Comparison of ENCODE assay signal across 9 cellular contexts in genomic region chr1:54490361-54491248, GRCh38. TPM values are rescaled to one million over a fixed set of nuclear protein-coding genes. Genes with fewer than 3 reads are reported as not detected.
DNase-seq lines count a peak whose midpoint lies in the region; ATAC-seq and TF ChIP-seq lines count a peak whose summit lies in the region.
"Had no signal": no experiment of that assay in that cellular context is flagged by ENCODE, and none has a peak within 500 bp of the region (broad histone marks: within the 10 kb centered on the region; RNA-seq: fewer than 3 reads in every experiment).

No MANE protein-coding gene starts in this region.

- POLR2A ChIA-PET in A673 (lab: Charles Lee; ENCODE audit: low non-redundant PET) = no interaction called here

- BruUV-seq in A673 (replicated peaks; lab: Mats Ljungman, UMichigan) = no TSS peak

- intact Hi-C loops in A673 (cut with micrococcal nuclease; ENCODE audit: unreplicated experiment) = loop anchor here (10.0 kb wide), 1 partner anchor 304 kb away; no protein-coding TSS in a partner anchor

- H3K4me2 ChIP-seq in DOHH2 (ENCODE audit: low read length) = peak overlapping the region; percentile 81; the same call in 1 of the 2 replicates
- H3K4me2 ChIP-seq in Karpas-422 (ENCODE audit: low read depth, low read length, poor library complexity, severe bottlenecking) = no peak overlapping the region

- no peaks in the 10 kb centered on the region for H4K20me1 ChIP-seq in DOHH2 (ENCODE audit: control insufficient read depth, insufficient read depth, low read depth, low read length)
- H4K20me1 ChIP-seq in Karpas-422 (ENCODE audit: insufficient read depth, low read depth, low read length) = no peaks in the 10 kb centered on the region

- CTCF ChIA-PET in A673 (lab: Charles Lee) = interaction anchor here (0.7 to 2.8 kb wide), 2 partner anchors 8 to 336 kb away, joined by 4 to 24 read pairs; no protein-coding TSS in a partner anchor

- H3K79me2 ChIP-seq in DOHH2 (ENCODE audit: control insufficient read depth, low read length) (no peaks in the 10 kb centered on the region), Karpas-422 (ENCODE audit: low read length) (no peaks in the 10 kb centered on the region)

- H3K27ac ChIP-seq in A673 (ENCODE audit: low read depth, low read length, poor library complexity, severe bottlenecking) (no peak overlapping the region), DOHH2 (ENCODE audit: low read depth, low read length) (no peak overlapping the region), SK-N-MC (no peak overlapping the region), Karpas-422 (ENCODE audit: low read length) (no peak overlapping the region)

- no peak overlapping the region for H2AFZ ChIP-seq in Karpas-422 (ENCODE audit: low read length)

- no peaks in the 10 kb centered on the region for H3K9me3 ChIP-seq in A673 (ENCODE audit: low read depth, low read length, poor library complexity, severe bottlenecking)
- no peaks in the 10 kb centered on the region for H3K9me3 ChIP-seq in DOHH2 (ENCODE audit: control insufficient read depth, insufficient read depth, low read length)
- no peaks in the 10 kb centered on the region for H3K9me3 ChIP-seq in SK-N-MC (ENCODE audit: low read depth, low read length)
- H3K9me3 ChIP-seq in Karpas-422 (ENCODE audit: low read length) = no peaks in the 10 kb centered on the region

- H3F3A ChIP-seq in DOHH2 (ENCODE audit: control insufficient read depth, insufficient read depth) = peaks cover 14% of the 10 kb centered on the region

- peak; percentile 32 for ATAC-seq in left lobe of liver
- no peak for ATAC-seq in GM19397 (IDR thresholded peaks at IDR 0.05; ENCODE audit: unreplicated experiment)

- H3K4me3 ChIP-seq in A673 (ENCODE audit: low read depth, low read length, poor library complexity, severe bottlenecking) = peak overlapping the region; percentile 24
- no peak overlapping the region for H3K4me3 ChIP-seq in DOHH2 (ENCODE audit: low read length)
- H3K4me3 ChIP-seq in SK-N-MC = peak overlapping the region; percentile 86
- H3K4me3 ChIP-seq in Karpas-422 (ENCODE audit: low read length) = no peak overlapping the region

- H3K9ac ChIP-seq in SK-N-MC (ENCODE audit: insufficient read length) (no peak overlapping the region), Karpas-422 (ENCODE audit: low read length) (no peak overlapping the region)

- no peak for TF ChIP-seq CTCF in A673 (conservative IDR thresholded peaks at IDR 0.05; ENCODE audit: low read depth, low read length)
- no peak for TF ChIP-seq CTCF in DOHH2 (IDR thresholded peaks at IDR 0.05; ENCODE audit: low read depth, low read length, poor library complexity, severe bottlenecking)

- peak; percentile 79 for DNase-seq in A673 (ENCODE audit: low spot score)
- DNase-seq in SK-N-MC (ENCODE audit: low read depth, low spot score) = no peak
- peak; percentile 66 for DNase-seq in left lobe of liver (ENCODE audit: low spot score)
- DNase-seq in Karpas-422 = no peak
- no peak for DNase-seq in activated CD8-positive, alpha-beta memory T cell treated with anti-CD3 and anti-CD28 coated beads, Interleukin-2, amount 50 U/mL, for 4 hours
- no peak for DNase-seq in SKM-1 treated with dmso at 0.1 percent for 144 hours (lab: John Stamatoyannopoulos, UW; ENCODE audit: unreplicated experiment)
- DNase-seq: NCI-H524 treated with DMSO at 0.1 percent for 48 hours had no signal

- no peaks in the 10 kb centered on the region for H3K9me2 ChIP-seq in DOHH2 (replicated peaks; ENCODE audit: control insufficient read depth, low read length)
- H3K9me2 ChIP-seq in Karpas-422 (replicated peaks; ENCODE audit: insufficient read depth, low read length) = no peaks in the 10 kb centered on the region

- H3K27me3 ChIP-seq in A673 (replicated peaks; ENCODE audit: insufficient read depth, low read depth, low read length, poor library complexity) = no peaks in the 10 kb centered on the region
- peaks cover 25% of the 10 kb centered on the region for H3K27me3 ChIP-seq in DOHH2 (ENCODE audit: control insufficient read depth, low read length)
- H3K27me3 ChIP-seq in Karpas-422 (ENCODE audit: low read length) = no peaks in the 10 kb centered on the region

- H3K4me1 ChIP-seq in A673 (ENCODE audit: insufficient read depth, low read length, poor library complexity, severe bottlenecking) (peaks cover 36% of the 10 kb centered on the region), DOHH2 (ENCODE audit: control insufficient read depth, low read length) (peaks cover 23% of the 10 kb centered on the region), Karpas-422 (ENCODE audit: low read length) (peaks cover 19% of the 10 kb centered on the region)

- H3K36me3 ChIP-seq in A673 (ENCODE audit: insufficient read depth, low read length, poor library complexity, severe bottlenecking) = no peaks in the 10 kb centered on the region
- H3K36me3 ChIP-seq in DOHH2 (ENCODE audit: control insufficient read depth, low read length) = no peaks in the 10 kb centered on the region
- H3K36me3 ChIP-seq in SK-N-MC (ENCODE audit: insufficient read depth, low read length) = no peaks in the 10 kb centered on the region
- no peaks in the 10 kb centered on the region for H3K36me3 ChIP-seq in Karpas-422 (ENCODE audit: insufficient read depth, low read length)

RNA-seq across cellular contexts. Expression of gene ACOT11, which starts 57.4 kb away (rescaled TPM):
- total RNA-seq in A673 (2021) (5.5 and 5.6 TPM in 2 replicates), left lobe of liver (1.5 TPM)
- total RNA-seq in Karpas-422 (2014; rRNA removed; shearing (Covaris generic); ENCODE audit: low replicate concordance) = not detected in 2 replicates

Comparison
In these comparisons a context has a peak if more than half of its experiments do, and no peak if none do; other contexts are left out.
1. DNase-seq: peak in A673 (single experiment) and left lobe of liver (single experiment); none in SK-N-MC (single experiment), Karpas-422 (single experiment), activated CD8-positive, alpha-beta memory T cell treated with anti-CD3 and anti-CD28 coated beads, Interleukin-2, amount 50 U/mL, for 4 hours (single experiment) and SKM-1 treated with dmso at 0.1 percent for 144 hours (single experiment).
2. H3K4me3 ChIP-seq: peak in A673 (single experiment) and SK-N-MC (single experiment); none in DOHH2 (single experiment) and Karpas-422 (single experiment).